Comparison of ENCODE assay signal across 17 cellular contexts in the genomic region with DNA sequence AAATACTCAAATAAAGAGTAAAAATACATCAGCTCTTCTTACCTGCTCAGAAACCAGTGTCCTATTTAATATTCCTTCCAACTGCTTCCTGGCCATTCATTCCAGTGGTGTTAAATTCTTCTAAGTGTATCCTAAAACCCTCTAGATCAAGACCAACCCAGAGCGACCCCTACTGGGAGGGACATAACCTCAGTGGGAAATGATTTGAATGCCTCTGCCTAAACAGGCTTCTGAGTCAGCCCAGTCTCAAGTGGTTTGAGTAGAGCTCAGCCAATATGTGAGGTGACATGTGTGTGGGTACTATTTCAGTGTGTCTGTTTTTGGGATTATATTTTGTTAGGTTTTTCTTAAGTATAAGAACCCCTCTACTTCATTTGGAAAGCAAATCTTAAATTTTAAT.
DNase-seq lines count a peak whose midpoint lies in the region; ATAC-seq lines count a peak whose summit lies in the region.
"Had no signal": no experiment of that assay in that cellular context is flagged by ENCODE, and none has a peak within 500 bp of the region (broad histone marks: within the 10 kb centered on the region; RNA-seq: fewer than 3 reads in every experiment).

No MANE protein-coding gene starts in this region.

- H3K27ac Mint-ChIP-seq in stimulated activated effector memory CD8-positive, alpha-beta T cell treated with anti-CD3 and anti-CD28 coated beads, Interleukin-12 subunit alpha, Interleukin-12 subunit beta, amount 100 ng/mL, for 72 hours, result no peak overlapping the region
- H3K27ac Mint-ChIP-seq: dendritic cell treated with granulocyte-macrophage colony-stimulating factor and Interleukin-4, amounts not matched to agents 40 ng/mL and 50 ng/mL, for 4 days; type B pancreatic cell had no signal

- peaks cover 4% of the 10 kb centered on the region for H3K27me3 ChIP-seq in adipocyte (replicated peaks; ENCODE audit: control insufficient read depth, insufficient read depth, low read length)

- H3K36me3 Mint-ChIP-seq in stimulated activated effector memory CD8-positive, alpha-beta T cell treated with anti-CD3 and anti-CD28 coated beads, Interleukin-12 subunit alpha, Interleukin-12 subunit beta, amount 100 ng/mL, for 72 hours, result no peaks in the 10 kb centered on the region
- H3K36me3 Mint-ChIP-seq: type B pancreatic cell had no signal

- H3K4me3 ChIP-seq in adipocyte (ENCODE audit: low read length), result no peak overlapping the region
- H3K4me3 ChIP-seq: smooth muscle cell had no signal

- peaks cover 12% of the 10 kb centered on the region for H3K9me3 Mint-ChIP-seq in stimulated activated effector memory CD8-positive, alpha-beta T cell treated with anti-CD3 and anti-CD28 coated beads, Interleukin-12 subunit alpha, Interleukin-12 subunit beta, amount 100 ng/mL, for 72 hours

- H3K4me1 ChIP-seq in adipocyte (ENCODE audit: control insufficient read depth, insufficient read depth, low read length), result no peaks in the 10 kb centered on the region

- H3K4me1 Mint-ChIP-seq in stimulated activated effector memory CD8-positive, alpha-beta T cell treated with anti-CD3 and anti-CD28 coated beads, Interleukin-12 subunit alpha, Interleukin-12 subunit beta, amount 100 ng/mL, for 72 hours, result no peaks in the 10 kb centered on the region
- H3K4me1 Mint-ChIP-seq: neural crest cell had no signal

- H3K4me3 Mint-ChIP-seq in stimulated activated effector memory CD8-positive, alpha-beta T cell treated with anti-CD3 and anti-CD28 coated beads, Interleukin-12 subunit alpha, Interleukin-12 subunit beta, amount 100 ng/mL, for 72 hours, result no peak overlapping the region
- H3K4me3 Mint-ChIP-seq: dendritic cell treated with granulocyte-macrophage colony-stimulating factor and Interleukin-4, amounts not matched to agents 40 ng/mL and 50 ng/mL, for 4 days; neural crest cell; type B pancreatic cell had no signal

- peaks cover 28% of the 10 kb centered on the region for H3K9me3 ChIP-seq in adipocyte (ENCODE audit: control insufficient read depth, low read length)

- H3K36me3 ChIP-seq in adipocyte (ENCODE audit: control insufficient read depth, insufficient read depth, low read length, severe bottlenecking), result no peaks in the 10 kb centered on the region

- no peak for ATAC-seq in stimulated activated effector memory CD8-positive, alpha-beta T cell treated with anti-CD3 and anti-CD28 coated beads, Interleukin-12 subunit alpha, Interleukin-12 subunit beta, amount 100 ng/mL, for 72 hours
- ATAC-seq: left lobe of liver had no signal

- DNase-seq in DMS 273 (lab: John Stamatoyannopoulos, UW; ENCODE audit: unreplicated experiment) (peak; percentile 59), DMS 273 treated with DMSO at 0.1 percent for 48 hours (lab: John Stamatoyannopoulos, UW) (no peak), Kasumi-1 (lab: John Stamatoyannopoulos, UW) (peak; percentile 2 to 40), adipocyte (ENCODE audit: low read depth) (peak; percentile 37), myocyte (ENCODE audit: low read depth) (peak; percentile 73), glomerular visceral epithelial cell (ENCODE audit: extremely low spot score) (no peak), midbrain (lab: John Stamatoyannopoulos, UW) (no peak)
- no peak for DNase-seq in stimulated activated effector memory CD8-positive, alpha-beta T cell treated with anti-CD3 and anti-CD28 coated beads, Interleukin-12 subunit alpha, Interleukin-12 subunit beta, amount 100 ng/mL, for 72 hours (ENCODE audit: low spot score in 2 of 2)
- DNase-seq: 8988T; activated CD4-positive, alpha-beta T cell treated with anti-CD3 and anti-CD28 coated beads, Interleukin-2, amount 50 U/mL, for 4 hours; activated naive CD4-positive, alpha-beta T cell treated with Interleukin-2 at 50 U/mL for 16 hours; NCI-H446 had no signal

- H3K9ac ChIP-seq in adipocyte (ENCODE audit: low read length), result no peak overlapping the region

Comparison
In these comparisons a context has a peak if more than half of its experiments do, and no peak if none do; other contexts are left out.
1. DNase-seq: peak in DMS 273 (single experiment), Kasumi-1 (2 of 2), adipocyte (single experiment) and myocyte (single experiment); none in DMS 273 treated with DMSO at 0.1 percent for 48 hours (single experiment), glomerular visceral epithelial cell (single experiment), stimulated activated effector memory CD8-positive, alpha-beta T cell treated with anti-CD3 and anti-CD28 coated beads, Interleukin-12 subunit alpha, Interleukin-12 subunit beta, amount 100 ng/mL, for 72 hours (0 of 2) and midbrain (single experiment).